Comparison of ENCODE assay signal across 16 cellular contexts in the genomic region with DNA sequence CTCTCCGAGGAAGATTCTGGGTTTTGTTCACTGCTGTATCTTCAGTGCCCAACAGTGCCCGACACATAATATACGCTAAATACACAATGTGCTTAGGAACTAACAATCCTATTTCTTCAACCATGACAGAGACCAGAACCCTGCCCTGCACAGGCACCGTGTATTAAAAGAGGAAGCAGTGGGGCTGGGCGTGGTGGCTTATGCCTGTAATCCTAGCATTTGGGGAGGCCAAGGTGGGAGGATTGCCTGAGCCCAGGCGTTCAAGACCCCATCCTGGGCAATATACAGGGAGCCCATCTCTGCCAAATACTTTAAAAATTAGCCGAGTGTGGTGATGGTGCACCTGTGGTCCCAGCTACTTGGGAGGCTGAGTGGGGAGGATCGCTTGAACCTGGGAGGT. TPM values are rescaled to one million over a fixed set of nuclear protein-coding genes. Genes with fewer than 3 reads are reported as not detected.
DNase-seq lines count a peak whose midpoint lies in the region; ATAC-seq and TF ChIP-seq lines count a peak whose summit lies in the region.
"Had no signal": no experiment of that assay in that cellular context is flagged by ENCODE, and none has a peak within 500 bp of the region (broad histone marks: within the 10 kb centered on the region; RNA-seq: fewer than 3 reads in every experiment).

No MANE protein-coding gene starts in this region.

- H3F3A ChIP-seq in neural progenitor cell (ENCODE audit: low read depth): peaks cover 20% of the 10 kb centered on the region

- H3K36me3 Mint-ChIP-seq in CD4-positive, alpha-beta T cell (ENCODE audit: low read depth): peaks cover 5% of the 10 kb centered on the region
- H3K36me3 Mint-ChIP-seq in neural progenitor cell: no peaks in the 10 kb centered on the region
- H3K36me3 Mint-ChIP-seq: stimulated activated naive B cell treated with anti-CD40 and anti-IgM and Interleukin-4, amounts not matched to agents 10 μg/mL and 1 μg/mL and 100 μg/mL, for 72 hours had no signal

- H3K4me1 ChIP-seq in RWPE2 (ENCODE audit: insufficient read depth, poor library complexity, severe bottlenecking) (peaks cover 52% of the 10 kb centered on the region), neural progenitor cell (peaks cover 26% of the 10 kb centered on the region)

- DNase-seq in CD4-positive, alpha-beta T cell: peak in 1 of 10 experiments; percentile 19
- DNase-seq in RWPE2 (ENCODE audit: low spot score) (peak; percentile 34), islet precursor cell (peak; percentile 16), sciatic nerve (ENCODE audit: low spot score) (peak; percentile 30), DMS53 (lab: John Stamatoyannopoulos, UW) (no peak), iPS-NIHi11 (ENCODE audit: low spot score) (no peak), neural progenitor cell (ENCODE audit: low spot score) (no peak)
- DNase-seq: activated CD4-positive, alpha-beta T cell treated with anti-CD3 and anti-CD28 coated beads for 1 hour; activated gamma-delta T cell; NCI-H1930; NCI-H446 treated with DMSO at 0.1 percent for 48 hours; NK-92 treated with Interleukin-12 subunit alpha and Interleukin-12 subunit beta, amount 100 ng/mL, for 24 hours; SJCRH30; stimulated activated CD4-positive, alpha-beta T cell treated with anti-CD3 and anti-CD28 coated beads, Interleukin-15, amount 100 ng/mL, for 24 hours; stimulated activated naive B cell treated with anti-CD40 and anti-IgM and Interleukin-4, amounts not matched to agents 10 μg/mL and 1 μg/mL and 100 μg/mL, for 72 hours had no signal

- no peaks in the 10 kb centered on the region for H3K27me3 ChIP-seq in CD4-positive, alpha-beta T cell (ENCODE audit: control insufficient read depth, insufficient read depth, low read length)
- no peaks in the 10 kb centered on the region for H3K27me3 ChIP-seq in RWPE2 (ENCODE audit: insufficient read depth, poor library complexity, severe bottlenecking)
- no peaks in the 10 kb centered on the region for H3K27me3 ChIP-seq in neural progenitor cell
- H3K27me3 ChIP-seq: SJCRH30 had no signal

- H3K27ac Mint-ChIP-seq in CD4-positive, alpha-beta T cell: peak overlapping the region; percentile 97
- H3K27ac Mint-ChIP-seq in neural progenitor cell: no peak overlapping the region
- H3K27ac Mint-ChIP-seq: stimulated activated naive B cell treated with anti-CD40 and anti-IgM and Interleukin-4, amounts not matched to agents 10 μg/mL and 1 μg/mL and 100 μg/mL, for 72 hours had no signal

- H3K4me3 ChIP-seq in RWPE2 (ENCODE audit: severe bottlenecking) (no peak overlapping the region), neural progenitor cell (no peak overlapping the region)
- H3K4me3 ChIP-seq: SJCRH30 had no signal

- no peaks in the 10 kb centered on the region for H3K9me3 ChIP-seq in CD4-positive, alpha-beta T cell (ENCODE audit: control insufficient read depth, low read length)
- H3K9me3 ChIP-seq in RWPE2 (ENCODE audit: severe bottlenecking): no peaks in the 10 kb centered on the region
- no peaks in the 10 kb centered on the region for H3K9me3 ChIP-seq in neural progenitor cell (ENCODE audit: low read depth)
- H3K9me3 ChIP-seq: SJCRH30 had no signal

- no peaks in the 10 kb centered on the region for H3K79me2 ChIP-seq in neural progenitor cell (ENCODE audit: low read depth)

- no peaks in the 10 kb centered on the region for H4K20me1 ChIP-seq in neural progenitor cell (ENCODE audit: low read depth)

- no peak overlapping the region for H3K4me3 Mint-ChIP-seq in CD4-positive, alpha-beta T cell
- no peak overlapping the region for H3K4me3 Mint-ChIP-seq in neural progenitor cell
- H3K4me3 Mint-ChIP-seq: stimulated activated naive B cell treated with anti-CD40 and anti-IgM and Interleukin-4, amounts not matched to agents 10 μg/mL and 1 μg/mL and 100 μg/mL, for 72 hours had no signal

- H3K27me3 Mint-ChIP-seq in CD4-positive, alpha-beta T cell: no peaks in the 10 kb centered on the region
- H3K27me3 Mint-ChIP-seq in neural progenitor cell (ENCODE audit: insufficient read depth, low read depth): peaks cover 6% of the 10 kb centered on the region
- H3K27me3 Mint-ChIP-seq: stimulated activated naive B cell treated with anti-CD40 and anti-IgM and Interleukin-4, amounts not matched to agents 10 μg/mL and 1 μg/mL and 100 μg/mL, for 72 hours had no signal

- peaks cover 15% of the 10 kb centered on the region for H3K36me3 ChIP-seq in RWPE2 (ENCODE audit: low read depth)
- no peaks in the 10 kb centered on the region for H3K36me3 ChIP-seq in neural progenitor cell
- H3K36me3 ChIP-seq: SJCRH30 had no signal

- peaks cover 61% of the 10 kb centered on the region for H3K4me1 Mint-ChIP-seq in CD4-positive, alpha-beta T cell (ENCODE audit: low read depth)
- H3K4me1 Mint-ChIP-seq in neural progenitor cell: peaks cover 39% of the 10 kb centered on the region

- no peak overlapping the region for H3K9ac ChIP-seq in neural progenitor cell

- H3K4me2 ChIP-seq in neural progenitor cell: no peak overlapping the region

- CTCF ChIA-PET in CD4-positive, alpha-beta T cell (lab: Charles Lee): no interaction called here

- H2AFZ ChIP-seq in neural progenitor cell (replicated peaks): no peak overlapping the region

- TF ChIP-seq CTCF in CD4-positive, alpha-beta T cell (IDR thresholded peaks at IDR 0.05): no peak
- TF ChIP-seq CTCF in RWPE2 (IDR thresholded peaks at IDR 0.05; ENCODE audit: poor library complexity, severe bottlenecking): no peak
- no peak for TF ChIP-seq CTCF in neural progenitor cell (IDR thresholded peaks at IDR 0.05)

- POLR2A ChIA-PET in CD4-positive, alpha-beta T cell (lab: Charles Lee): interaction anchor here (0.6 to 1.2 kb wide), 2 partner anchors 18 to 187 kb away, joined by 3 to 4 read pairs; no protein-coding TSS in a partner anchor

- intact Hi-C loops in CD4-positive, alpha-beta T cell (cut with DNase I, micrococcal nuclease): loop anchor here in 1 of 2 experiments (10.0 kb wide), 1 partner anchor 530 kb away; the partner anchor contains the start of gene NUP93
- intact Hi-C loops in sciatic nerve (cut with DNase I): no loop called here

- H3K27ac ChIP-seq in CD4-positive, alpha-beta T cell (ENCODE audit: low read depth, low read length): no peak overlapping the region
- H3K27ac ChIP-seq in RWPE2 (ENCODE audit: poor library complexity, severe bottlenecking) (peak overlapping the region; percentile 83), neural progenitor cell (no peak overlapping the region)
- H3K27ac ChIP-seq: SJCRH30 had no signal

- no peaks in the 10 kb centered on the region for H3K9me3 Mint-ChIP-seq in CD4-positive, alpha-beta T cell
- H3K9me3 Mint-ChIP-seq in neural progenitor cell: no peaks in the 10 kb centered on the region
- H3K9me3 Mint-ChIP-seq: stimulated activated naive B cell treated with anti-CD40 and anti-IgM and Interleukin-4, amounts not matched to agents 10 μg/mL and 1 μg/mL and 100 μg/mL, for 72 hours had no signal

- ATAC-seq in CD4-positive, alpha-beta T cell (ENCODE audit: poor library complexity): no peak
- ATAC-seq in RWPE2 (ENCODE audit: low read depth): no peak
- ATAC-seq in sciatic nerve: no peak
- no peak for ATAC-seq in HG03342 (IDR thresholded peaks at IDR 0.05; ENCODE audit: unreplicated experiment)

RNA-seq across cellular contexts. Expression of gene ARL2BP, which starts 19.3 kb away (rescaled TPM):
- 10 to 100 TPM; 32.4 to 35.6 TPM for total RNA-seq in CD4-positive, alpha-beta T cell
- total RNA-seq in sciatic nerve: 38.5 TPM
- 36.1 and 41.5 TPM in 2 replicates for total RNA-seq in neural progenitor cell (ENCODE audit: low replicate concordance)

RNA-seq across cellular contexts. Expression of gene PLLP, which starts 20.1 kb away (rescaled TPM):
- total RNA-seq in CD4-positive, alpha-beta T cell: 1 to 10 TPM; 1.8 to 2.5 TPM
- total RNA-seq in sciatic nerve (121 TPM), neural progenitor cell (ENCODE audit: low replicate concordance) (0.86 and 1.6 TPM in 2 replicates)

Comparison
In these comparisons a context has a peak if more than half of its experiments do, and no peak if none do; other contexts are left out.
1. DNase-seq: peak in RWPE2 (single experiment), islet precursor cell (single experiment) and sciatic nerve (single experiment); none in DMS53 (single experiment), iPS-NIHi11 (single experiment) and neural progenitor cell (single experiment).
2. RNA of gene PLLP, which starts 20.1 kb away (total RNA-seq): 121 TPM in sciatic nerve (single experiment); 1.8 to 2.5 TPM in CD4-positive, alpha-beta T cell and 0.86 to 1.6 TPM in neural progenitor cell; every median in the first group is over 10 times any median in the second.